Comparison of ENCODE assay signal across 25 cellular contexts in genomic region chr1:210949489-210949888, GRCh38.
"Had no signal": no experiment of that assay in that cellular context is flagged by ENCODE, and none has a peak within 500 bp of the region (broad histone marks: within the 10 kb centered on the region; RNA-seq: fewer than 3 reads in every experiment).

No MANE protein-coding gene starts in this region.

- H3K27ac Mint-ChIP-seq: activated B cell treated with CpG ODN at 0.5 μM for 24 hours; activated CD4-positive, alpha-beta memory T cell treated with anti-CD3 and anti-CD28 coated beads for 36 hours; activated CD4-positive, alpha-beta T cell treated with anti-CD3 and anti-CD28 coated beads, Interleukin-2, amount 10 ng/mL, durations not matched to agents 24 days and 14 days; activated naive CD4-positive, alpha-beta T cell treated with anti-CD3 and anti-CD28 coated beads, Interleukin-2, amount 10 ng/mL, durations not matched to agents 7 days and 5 days; activated naive CD4-positive, alpha-beta T cell treated with anti-CD3 and anti-CD28 coated beads, Interleukin-2, amount 50 U/mL, for 72 hours; activated naive CD8-positive, alpha-beta T cell treated with anti-CD3 and anti-CD28 coated beads, Interleukin-2, amount 10 ng/mL, durations not matched to agents 7 days and 5 days; activated T-cell treated with anti-CD3 and anti-CD28 coated beads, Interleukin-2, amount 50 U/mL, for 24 hours; activated T-cell treated with anti-CD3 and anti-CD28 coated beads, Interleukin-2, amount 50 U/mL, for 72 hours; brain; dendritic cell treated with granulocyte-macrophage colony-stimulating factor and Interleukin-4, amounts not matched to agents 40 ng/mL and 50 ng/mL, for 4 days; effector memory CD8-positive, alpha-beta T cell; T-helper 1 cell treated with Interleukin-12 subunit alpha and Interleukin-12 subunit beta and Interleukin-4 antibody, amounts not matched to agents 30 μg/mL and 1 μg/mL, for 36 hours had no signal

- H3K27me3 ChIP-seq: ascending aorta, breast epithelium, dorsolateral prefrontal cortex, esophagus muscularis mucosa, foreskin keratinocyte, gastrocnemius medialis, hepatocyte had no signal

- H3K79me2 ChIP-seq: hepatocyte had no signal

- H3K9me3 ChIP-seq: ascending aorta, breast epithelium, esophagus muscularis mucosa, gastrocnemius medialis, heart right ventricle had no signal

- H3K9me3 Mint-ChIP-seq: activated B cell treated with CpG ODN at 0.5 μM for 24 hours; activated CD4-positive, alpha-beta memory T cell treated with anti-CD3 and anti-CD28 coated beads for 36 hours; activated CD4-positive, alpha-beta T cell treated with anti-CD3 and anti-CD28 coated beads, Interleukin-2, amount 10 ng/mL, durations not matched to agents 24 days and 14 days; activated naive CD4-positive, alpha-beta T cell treated with anti-CD3 and anti-CD28 coated beads, Interleukin-2, amount 10 ng/mL, durations not matched to agents 7 days and 5 days; activated naive CD4-positive, alpha-beta T cell treated with anti-CD3 and anti-CD28 coated beads, Interleukin-2, amount 50 U/mL, for 72 hours; activated naive CD8-positive, alpha-beta T cell treated with anti-CD3 and anti-CD28 coated beads, Interleukin-2, amount 10 ng/mL, durations not matched to agents 7 days and 5 days; activated T-cell treated with anti-CD3 and anti-CD28 coated beads, Interleukin-2, amount 50 U/mL, for 24 hours; activated T-cell treated with anti-CD3 and anti-CD28 coated beads, Interleukin-2, amount 50 U/mL, for 72 hours; central memory CD8-positive, alpha-beta T cell; dendritic cell treated with granulocyte-macrophage colony-stimulating factor and Interleukin-4, amounts not matched to agents 40 ng/mL and 50 ng/mL, for 4 days; effector memory CD8-positive, alpha-beta T cell; T-helper 1 cell treated with Interleukin-12 subunit alpha and Interleukin-12 subunit beta and Interleukin-4 antibody, amounts not matched to agents 30 μg/mL and 1 μg/mL, for 36 hours had no signal

- H3K4me3 Mint-ChIP-seq: activated B cell treated with CpG ODN at 0.5 μM for 24 hours; activated CD4-positive, alpha-beta memory T cell treated with anti-CD3 and anti-CD28 coated beads for 36 hours; activated CD4-positive, alpha-beta T cell treated with anti-CD3 and anti-CD28 coated beads, Interleukin-2, amount 10 ng/mL, durations not matched to agents 24 days and 14 days; activated naive CD4-positive, alpha-beta T cell treated with anti-CD3 and anti-CD28 coated beads, Interleukin-2, amount 10 ng/mL, durations not matched to agents 7 days and 5 days; activated naive CD8-positive, alpha-beta T cell treated with anti-CD3 and anti-CD28 coated beads, Interleukin-2, amount 10 ng/mL, durations not matched to agents 7 days and 5 days; activated T-cell treated with anti-CD3 and anti-CD28 coated beads, Interleukin-2, amount 50 U/mL, for 24 hours; activated T-cell treated with anti-CD3 and anti-CD28 coated beads, Interleukin-2, amount 50 U/mL, for 72 hours; brain; central memory CD8-positive, alpha-beta T cell; dendritic cell treated with granulocyte-macrophage colony-stimulating factor and Interleukin-4, amounts not matched to agents 40 ng/mL and 50 ng/mL, for 4 days; effector memory CD8-positive, alpha-beta T cell; T-helper 1 cell treated with Interleukin-12 subunit alpha and Interleukin-12 subunit beta and Interleukin-4 antibody, amounts not matched to agents 30 μg/mL and 1 μg/mL, for 36 hours had no signal

- H3K27me3 Mint-ChIP-seq: activated B cell treated with CpG ODN at 0.5 μM for 24 hours; activated CD4-positive, alpha-beta T cell treated with anti-CD3 and anti-CD28 coated beads, Interleukin-2, amount 10 ng/mL, durations not matched to agents 24 days and 14 days; activated naive CD8-positive, alpha-beta T cell treated with anti-CD3 and anti-CD28 coated beads, Interleukin-2, amount 10 ng/mL, durations not matched to agents 7 days and 5 days; activated T-cell treated with anti-CD3 and anti-CD28 coated beads, Interleukin-2, amount 50 U/mL, for 24 hours; brain; dendritic cell treated with granulocyte-macrophage colony-stimulating factor and Interleukin-4, amounts not matched to agents 40 ng/mL and 50 ng/mL, for 4 days had no signal

- H3K4me1 Mint-ChIP-seq: activated B cell treated with CpG ODN at 0.5 μM for 24 hours; activated CD4-positive, alpha-beta T cell treated with anti-CD3 and anti-CD28 coated beads, Interleukin-2, amount 10 ng/mL, durations not matched to agents 24 days and 14 days; activated naive CD4-positive, alpha-beta T cell treated with anti-CD3 and anti-CD28 coated beads, Interleukin-2, amount 10 ng/mL, durations not matched to agents 7 days and 5 days; activated naive CD8-positive, alpha-beta T cell treated with anti-CD3 and anti-CD28 coated beads, Interleukin-2, amount 10 ng/mL, durations not matched to agents 7 days and 5 days; central memory CD8-positive, alpha-beta T cell had no signal

- H3K36me3 Mint-ChIP-seq: activated CD4-positive, alpha-beta memory T cell treated with anti-CD3 and anti-CD28 coated beads for 36 hours; activated naive CD4-positive, alpha-beta T cell treated with anti-CD3 and anti-CD28 coated beads, Interleukin-2, amount 10 ng/mL, durations not matched to agents 7 days and 5 days; activated naive CD4-positive, alpha-beta T cell treated with anti-CD3 and anti-CD28 coated beads, Interleukin-2, amount 50 U/mL, for 72 hours; activated naive CD8-positive, alpha-beta T cell treated with anti-CD3 and anti-CD28 coated beads, Interleukin-2, amount 10 ng/mL, durations not matched to agents 7 days and 5 days; brain had no signal

- DNase-seq: activated B cell treated with CpG ODN at 0.5 μM for 24 hours, activated gamma-delta T cell, gastrocnemius medialis had no signal

- H3K4me3 ChIP-seq: ascending aorta, breast epithelium, coronary artery, dorsolateral prefrontal cortex, esophagus muscularis mucosa, gastrocnemius medialis, heart right ventricle, hepatocyte had no signal

- H3K4me2 ChIP-seq: hepatocyte had no signal

- H3K27ac ChIP-seq: ascending aorta, breast epithelium, coronary artery, esophagus muscularis mucosa, foreskin keratinocyte, gastrocnemius medialis, heart right ventricle, hepatocyte, WERI-Rb-1 had no signal

- H2AFZ ChIP-seq: hepatocyte had no signal

- ATAC-seq: activated CD4-positive, CD25-positive, alpha-beta regulatory T cell treated with anti-CD3 and anti-CD28 coated beads, Interleukin-2, amount 50 U/mL, for 24 hours; effector memory CD8-positive, alpha-beta T cell; gastrocnemius medialis; heart right ventricle had no signal

- H3K36me3 ChIP-seq: ascending aorta, breast epithelium, esophagus muscularis mucosa, gastrocnemius medialis, heart right ventricle, WERI-Rb-1 had no signal

- H3K4me1 ChIP-seq: ascending aorta, breast epithelium, esophagus muscularis mucosa, foreskin keratinocyte, gastrocnemius medialis, heart right ventricle had no signal
